ENCODE assay signal across 12 cellular contexts in the genomic region with DNA sequence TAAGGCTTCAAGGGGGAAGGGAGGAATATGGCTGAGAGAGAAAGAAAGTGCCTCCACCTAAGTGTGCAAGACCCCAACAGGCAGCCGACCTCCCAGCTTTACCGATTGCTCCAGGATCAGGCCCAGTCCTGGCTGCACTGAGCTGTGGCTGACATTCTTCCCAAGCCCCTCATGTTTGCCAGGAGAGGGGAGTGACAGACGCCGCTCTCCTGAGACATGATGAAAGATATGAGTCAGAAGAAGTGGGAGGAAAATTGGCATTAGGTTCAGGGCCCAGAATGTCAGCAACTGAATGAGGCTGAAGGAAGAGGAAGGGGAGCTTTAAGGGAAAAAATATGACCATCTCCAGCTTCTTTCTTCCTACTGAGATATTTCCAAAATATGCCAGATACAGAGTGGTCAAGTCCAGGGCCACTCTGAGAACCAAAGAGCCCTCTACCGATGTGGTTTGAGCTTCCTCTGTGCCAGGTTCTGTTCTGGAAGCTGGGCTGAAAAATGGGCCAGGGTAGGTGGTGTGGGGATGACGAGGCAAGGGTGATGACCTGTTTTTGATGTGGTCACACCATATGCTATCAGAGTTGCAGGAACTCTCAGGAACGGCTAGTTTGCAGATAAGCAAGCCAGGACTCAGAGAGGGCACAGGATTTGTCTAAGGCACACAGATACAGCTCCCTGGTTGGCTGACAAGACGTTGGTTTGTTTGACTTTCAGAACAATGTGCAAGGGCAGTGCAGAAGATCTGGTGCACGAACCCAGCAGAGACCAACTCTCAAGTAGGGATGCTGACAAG.
DNase-seq lines count a peak whose midpoint lies in the region; ATAC-seq, FAIRE-seq and TF ChIP-seq lines count a peak whose summit lies in the region.
"Had no signal": no experiment of that assay in that cellular context is flagged by ENCODE, and none has a peak within 500 bp of the region (broad histone marks: within the 10 kb centered on the region; RNA-seq: fewer than 3 reads in every experiment).

No MANE protein-coding gene starts in this region.

- no peaks in the 10 kb centered on the region for H3K9me3 ChIP-seq in A549

- no peak for TF ChIP-seq POLR2A in A549 (IDR thresholded peaks at IDR 0.05; ENCODE audit: low read length)

- no peaks in the 10 kb centered on the region for H3K9me3 Mint-ChIP-seq in brain

- TF ChIP-seq CTCF in A549 (IDR thresholded peaks at IDR 0.05) (no peak), brain (conservative IDR thresholded peaks at IDR 0.05) (no peak)

- POLR2A ChIA-PET in A549 (lab: Yijun Ruan, JAX), result no interaction called here

- no peak overlapping the region for H3K4me3 ChIP-seq in A549

- H3K27ac ChIP-seq in A549, result peak overlapping the region; percentile 46 to 73

- TF ChIP-seq RAD21 in A549 (conservative IDR thresholded peaks at IDR 0.05 in 1 of 2, IDR thresholded peaks at IDR 0.05 in 1 of 2), result 0 out of 5 replicates have a peak, but pooled peaks of 1 of the 2 experiments have one; percentile 21

- peak overlapping the region; percentile 64 for H3K4me2 ChIP-seq in A549

- ATAC-seq in A549 (peak; percentile 76 to 85), GM19395 (IDR thresholded peaks at IDR 0.05; ENCODE audit: unreplicated experiment) (no peak), GM21723 (IDR thresholded peaks at IDR 0.05; ENCODE audit: unreplicated experiment) (no peak)

- no peak overlapping the region for H3K4me3 Mint-ChIP-seq in brain

- peaks cover 22% of the 10 kb centered on the region for H3K4me1 ChIP-seq in A549

- no peaks in the 10 kb centered on the region for H3K36me3 Mint-ChIP-seq in brain

- TF ChIP-seq EP300 in A549 (IDR thresholded peaks at IDR 0.05), result no peak

- H3K4me1 Mint-ChIP-seq in brain, result peaks cover 34% of the 10 kb centered on the region

- 34% methylated on average over 9 of the region's 9 CpGs for WGBS in A549 (ENCODE audit: missing lambda C conversion rate)

- H3K27me3 Mint-ChIP-seq in brain, result no peaks in the 10 kb centered on the region

- FAIRE-seq in A549 (lab: Jason Lieb, UNC), result peak; percentile 67

- peak; percentile 34 to 59 for DNase-seq in A549 (ENCODE audit: low read depth in 1 of 2, low spot score in 1 of 2)
- DNase-seq in HT1080 (ENCODE audit: low read depth), result peak; percentile 81
- DNase-seq in islet precursor cell, result peak; percentile 79
- DNase-seq in cortex of kidney (lab: John Stamatoyannopoulos, UW), result no peak
- DNase-seq in NCI-H1694 (lab: John Stamatoyannopoulos, UW), result no peak
- DNase-seq: activated CD4-positive, alpha-beta T cell treated with anti-CD3 and anti-CD28 coated beads, Interleukin-2, amount 50 U/mL, for 1 hour; activated effector memory CD4-positive, alpha-beta T cell treated with Interleukin-2 at 50 U/mL for 16 hours; NCI-H524 treated with DMSO at 0.1 percent for 48 hours; stimulated activated naive CD4-positive, alpha-beta T cell had no signal

- CTCF ChIA-PET in A549 (lab: Yijun Ruan, JAX), result interaction anchor here (0.9 to 2.1 kb wide), 7 partner anchors 8 to 242 kb away, joined by 3 to 8 read pairs (median 3); no protein-coding TSS in a partner anchor

- peak overlapping the region in 4 of 5 experiments; percentile 28 to 81 (median 74) for H3K27ac Mint-ChIP-seq in brain

TF ChIP-seq in A549, 52 proteins besides CTCF, POLR2A, EP300 and RAD21:
- TF ChIP-seq CHD2 (IDR thresholded peaks at IDR 0.05; ENCODE audit: low read length, partially characterized antibody), result no peak
- TF ChIP-seq, protein P1, sequence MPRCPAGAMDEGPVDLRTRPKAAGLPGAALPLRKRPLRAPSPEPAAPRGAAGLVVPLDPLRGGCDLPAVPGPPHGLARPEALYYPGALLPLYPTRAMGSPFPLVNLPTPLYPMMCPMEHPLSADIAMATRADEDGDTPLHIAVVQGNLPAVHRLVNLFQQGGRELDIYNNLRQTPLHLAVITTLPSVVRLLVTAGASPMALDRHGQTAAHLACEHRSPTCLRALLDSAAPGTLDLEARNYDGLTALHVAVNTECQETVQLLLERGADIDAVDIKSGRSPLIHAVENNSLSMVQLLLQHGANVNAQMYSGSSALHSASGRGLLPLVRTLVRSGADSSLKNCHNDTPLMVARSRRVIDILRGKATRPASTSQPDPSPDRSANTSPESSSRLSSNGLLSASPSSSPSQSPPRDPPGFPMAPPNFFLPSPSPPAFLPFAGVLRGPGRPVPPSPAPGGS (IDR thresholded peaks at IDR 0.05), result no peak
- TF ChIP-seq, protein P2, sequence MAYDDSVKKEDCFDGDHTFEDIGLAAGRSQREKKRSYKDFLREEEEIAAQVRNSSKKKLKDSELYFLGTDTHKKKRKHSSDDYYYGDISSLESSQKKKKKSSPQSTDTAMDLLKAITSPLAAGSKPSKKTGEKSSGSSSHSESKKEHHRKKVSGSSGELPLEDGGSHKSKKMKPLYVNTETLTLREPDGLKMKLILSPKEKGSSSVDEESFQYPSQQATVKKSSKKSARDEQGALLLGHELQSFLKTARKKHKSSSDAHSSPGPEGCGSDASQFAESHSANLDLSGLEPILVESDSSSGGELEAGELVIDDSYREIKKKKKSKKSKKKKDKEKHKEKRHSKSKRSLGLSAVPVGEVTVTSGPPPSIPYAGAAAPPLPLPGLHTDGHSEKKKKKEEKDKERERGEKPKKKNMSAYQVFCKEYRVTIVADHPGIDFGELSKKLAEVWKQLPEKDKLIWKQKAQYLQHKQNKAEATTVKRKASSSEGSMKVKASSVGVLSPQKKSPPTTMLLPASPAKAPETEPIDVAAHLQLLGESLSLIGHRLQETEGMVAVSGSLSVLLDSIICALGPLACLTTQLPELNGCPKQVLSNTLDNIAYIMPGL (CRISPR knock-in tag; IDR thresholded peaks at IDR 0.05; ENCODE audit: borderline replicate concordance), result no peak
- peak; percentile 33; the same call in 1 of the 2 replicates for TF ChIP-seq FOSL2 (IDR thresholded peaks at IDR 0.05)
- TF ChIP-seq FOSL2 (CRISPR knock-in tag; IDR thresholded peaks at IDR 0.05), result peak; percentile 74
- TF ChIP-seq JUN (IDR thresholded peaks at IDR 0.05), result 0 out of 5 replicates have a peak, but pooled peaks of 1 of the 2 experiments have one; percentile 29
- TF ChIP-seq HOXB13 (CRISPR knock-in tag; IDR thresholded peaks at IDR 0.05; ENCODE audit: low read depth), result no peak

Comparison
In these comparisons a context has a peak if more than half of its experiments do, and no peak if none do; other contexts are left out.
1. ATAC-seq: peak in A549 (2 of 2); none in GM19395 (single experiment) and GM21723 (single experiment).
2. DNase-seq: peak in A549 (2 of 2), HT1080 (single experiment) and islet precursor cell (single experiment); none in cortex of kidney (single experiment) and NCI-H1694 (single experiment).